In genomic region chr7:135210818-135211178, GRCh38 we compare ENCODE assay signal across 8 cellular contexts. TPM values are rescaled to one million over a fixed set of nuclear protein-coding genes. Genes with fewer than 3 reads are reported as not detected.
A peak's percentile ranks its signal among the peaks of the same experiment; 100 is the strongest.
DNase-seq lines count a peak whose midpoint lies in the region; ATAC-seq and TF ChIP-seq lines count a peak whose summit lies in the region.

No MANE protein-coding gene starts in this region.

- no peaks in the 10 kb centered on the region for H3K79me2 ChIP-seq in OCI-LY7 (ENCODE audit: insufficient read depth, low read depth, low read length)

- no TSS peak for BruUV-seq in OCI-LY7 (replicated peaks; lab: Mats Ljungman, UMichigan)

- TF ChIP-seq POLR2A in vagina (IDR thresholded peaks at IDR 0.05) = no peak

- peaks cover 6% of the 10 kb centered on the region for H3K4me1 ChIP-seq in OCI-LY7 (ENCODE audit: insufficient read depth, low read length, poor library complexity, severe bottlenecking)
- no peaks in the 10 kb centered on the region for H3K4me1 ChIP-seq in mesodermal cell (ENCODE audit: control insufficient read depth, insufficient read depth, low read length, poor library complexity, severe bottlenecking)
- peaks cover 38% of the 10 kb centered on the region for H3K4me1 ChIP-seq in vagina

- no peaks in the 10 kb centered on the region for H4K20me1 ChIP-seq in OCI-LY7 (ENCODE audit: insufficient read depth, low read length)

- H3K27ac ChIP-seq in AG04450 (ENCODE audit: low read depth, low read length) (peak overlapping the region; percentile 57), OCI-LY7 (ENCODE audit: low read depth, low read length, poor library complexity, severe bottlenecking) (no peak overlapping the region), coronary artery (peak overlapping the region; percentile 94 to 96), mesodermal cell (ENCODE audit: low read depth, low read length, severe bottlenecking) (peak overlapping the region; percentile 16), vagina (peak overlapping the region; percentile 92)

- POLR2A ChIA-PET in AG04450 (lab: Yijun Ruan, JAX) = interaction anchor here (1.0 to 2.0 kb wide), 3 partner anchors 9 to 51 kb away, joined by 3 to 7 read pairs (median 4); no protein-coding TSS in a partner anchor
- POLR2A ChIA-PET in OCI-LY7 (lab: Charles Lee) = interaction anchor here (0.8 kb wide), 1 partner anchor 37 kb away, joined by 5 read pairs; no protein-coding TSS in a partner anchor

- CTCF ChIA-PET in AG04450 (lab: Charles Lee) = interaction anchor here (0.7 to 1.3 kb wide), 2 partner anchors 37 to 63 kb away, joined by 3 to 6 read pairs; no protein-coding TSS in a partner anchor
- CTCF ChIA-PET in OCI-LY7 (lab: Charles Lee; ENCODE audit: unreplicated experiment) = interaction anchor here (0.9 kb wide), 1 partner anchor 23 kb away, joined by 3 read pairs; no protein-coding TSS in a partner anchor

- H3K27me3 ChIP-seq in AG04450 (ENCODE audit: control insufficient read depth, insufficient read depth, low read length) (no peaks in the 10 kb centered on the region), vagina (no peaks in the 10 kb centered on the region)

- ATAC-seq in GM19452 (IDR thresholded peaks at IDR 0.05; ENCODE audit: unreplicated experiment) = peak; percentile 0
- ATAC-seq in HG03460 (IDR thresholded peaks at IDR 0.05; ENCODE audit: unreplicated experiment) = no peak

- H3K36me3 ChIP-seq in OCI-LY7 (ENCODE audit: insufficient read depth, low read length) (no peaks in the 10 kb centered on the region), mesodermal cell (ENCODE audit: control insufficient read depth, insufficient read depth, low read length) (no peaks in the 10 kb centered on the region), vagina (no peaks in the 10 kb centered on the region)

- intact Hi-C loops in OCI-LY7 (cut with micrococcal nuclease; ENCODE audit: unreplicated experiment) = loop anchor here (1.0 kb wide), 1 partner anchor 40 kb away; the partner anchor contains the start of gene CYREN
- intact Hi-C loops in vagina (cut with DNase I) = no loop called here

- H3K9me2 ChIP-seq in OCI-LY7 (ENCODE audit: insufficient read depth, low read length) = no peaks in the 10 kb centered on the region

- H2AFZ ChIP-seq in OCI-LY7 (ENCODE audit: low read length) = peak overlapping the region; percentile 77

- TF ChIP-seq CTCF in AG04450 (IDR thresholded peaks at IDR 0.05; ENCODE audit: low read depth, low read length) (no peak), OCI-LY7 (conservative IDR thresholded peaks at IDR 0.05; ENCODE audit: low read length) (no peak), coronary artery (IDR thresholded peaks at IDR 0.05) (no peak), vagina (IDR thresholded peaks at IDR 0.05) (no peak)

- no peak for DNase-seq in AG04450 (ENCODE audit: low read depth, low spot score)
- no peak for DNase-seq in OCI-LY7 (ENCODE audit: low spot score)
- DNase-seq in coronary artery (ENCODE audit: low spot score) = no peak
- DNase-seq in vagina (ENCODE audit: extremely low spot score in 2 of 2) = peak in 1 of 2 donors; percentile 90
- DNase-seq in retina = no peak

- H3K9me3 ChIP-seq in AG04450 (ENCODE audit: control insufficient read depth, insufficient read depth, low read length) = no peaks in the 10 kb centered on the region; the same call in 1 of the 2 replicates
- H3K9me3 ChIP-seq in OCI-LY7 (ENCODE audit: low read length) = no peaks in the 10 kb centered on the region
- H3K9me3 ChIP-seq in mesodermal cell (ENCODE audit: control insufficient read depth, low read length) = no peaks in the 10 kb centered on the region
- H3K9me3 ChIP-seq in vagina = no peaks in the 10 kb centered on the region

- H3K4me2 ChIP-seq in OCI-LY7 (ENCODE audit: low read length) = peak overlapping the region; percentile 86

- H3K4me3 ChIP-seq in AG04450 (ENCODE audit: low read depth, low read length) (peak overlapping the region; percentile 86), OCI-LY7 (ENCODE audit: low read depth, low read length, poor library complexity, severe bottlenecking) (peak overlapping the region; percentile 82), coronary artery (peak overlapping the region; percentile 87), mesodermal cell (ENCODE audit: extremely low read depth, insufficient read depth, low read length, poor library complexity, severe bottlenecking) (peak overlapping the region; percentile 80), vagina (peak overlapping the region; percentile 85 to 100)

- 15 to 22% methylated on average over 10 to 12 of the region's 14 CpGs for WGBS in mesodermal cell (ENCODE audit: insufficient coverage in 2 of 2), 2 experiments

RNA-seq across cellular contexts. Expression of gene WDR91, which starts 0.5 kb away (rescaled TPM):
- 6.3 and 6.8 TPM in 2 replicates for polyA plus RNA-seq in AG04450 (2011; rRNA removed)
- polyA minus RNA-seq in AG04450 (2011; rRNA and poly(A)+ RNA removed) = 11.6 and 12.2 TPM in 2 replicates
- 12.5 and 13.6 TPM in 2 replicates for total RNA-seq in OCI-LY7 (2014; rRNA removed; shearing (Covaris generic))
- total RNA-seq in OCI-LY7 (2022) (17.1 and 24.7 TPM in 2 replicates), vagina (31.2 TPM)
- 12.4 TPM for polyA plus RNA-seq in mesodermal cell (2013, experiment 1 of 2)
- polyA plus RNA-seq in mesodermal cell (2013, experiment 2 of 2) = 8.1 TPM

RNA-seq across cellular contexts. Expression of gene STRA8, which starts 22.8 kb away (rescaled TPM):
- not detected in 2 replicates for polyA plus RNA-seq in AG04450 (2011; rRNA removed)
- polyA minus RNA-seq in AG04450 (2011; rRNA and poly(A)+ RNA removed) = not detected in 2 replicates
- total RNA-seq in OCI-LY7 (2014; rRNA removed; shearing (Covaris generic)) = not detected in 2 replicates
- not detected in 2 replicates for total RNA-seq in OCI-LY7 (2022)
- not detected for polyA plus RNA-seq in mesodermal cell (2013, experiment 1 of 2)
- not detected for polyA plus RNA-seq in mesodermal cell (2013, experiment 2 of 2)
- not detected for total RNA-seq in vagina

RNA-seq across cellular contexts. Expression of gene CYREN, which starts 40.3 kb away (rescaled TPM):
- polyA plus RNA-seq in AG04450 (2011; rRNA removed) = 28.4 and 30.6 TPM in 2 replicates
- 37.6 and 43.0 TPM in 2 replicates for polyA minus RNA-seq in AG04450 (2011; rRNA and poly(A)+ RNA removed)
- total RNA-seq in OCI-LY7 (2014; rRNA removed; shearing (Covaris generic)) = 64.0 and 69.4 TPM in 2 replicates
- total RNA-seq in OCI-LY7 (2022) (81.9 and 85.0 TPM in 2 replicates), vagina (33.4 TPM)
- 33.4 TPM for polyA plus RNA-seq in mesodermal cell (2013, experiment 1 of 2)
- polyA plus RNA-seq in mesodermal cell (2013, experiment 2 of 2) = 35.1 TPM
